20 cellular contexts compared by ENCODE assay signal in genomic region chr12:110936367-110937103, GRCh38. TPM values are rescaled to one million over a fixed set of nuclear protein-coding genes. Genes with fewer than 3 reads are reported as not detected.
DNase-seq lines count a peak whose midpoint lies in the region; ATAC-seq, FAIRE-seq and TF ChIP-seq lines count a peak whose summit lies in the region.
"Had no signal": no experiment of that assay in that cellular context is flagged by ENCODE, and none has a peak within 500 bp of the region (broad histone marks: within the 10 kb centered on the region; RNA-seq: fewer than 3 reads in every experiment).

No MANE protein-coding gene starts in this region.

- H3K27ac Mint-ChIP-seq in WTC11: peak overlapping the region; percentile 99
- no peak overlapping the region for H3K27ac Mint-ChIP-seq in activated CD4-positive, alpha-beta T cell treated with anti-CD3 and anti-CD28 coated beads, Interleukin-2, amount 10 ng/mL, durations not matched to agents 7 days and 5 days
- no peak overlapping the region for H3K27ac Mint-ChIP-seq in activated CD4-positive, alpha-beta memory T cell treated with anti-CD3 and anti-CD28 coated beads for 36 hours
- H3K27ac Mint-ChIP-seq: activated naive CD8-positive, alpha-beta T cell treated with anti-CD3 and anti-CD28 coated beads, Interleukin-2, amount 10 ng/mL, durations not matched to agents 7 days and 5 days had no signal

- peaks cover 0 to 32% (median 5%) of the 10 kb centered on the region in 9 donors for H3K4me1 ChIP-seq in heart right ventricle
- H3K4me1 ChIP-seq in keratinocyte (ENCODE audit: control insufficient read depth, extremely low read depth, insufficient read depth, low read length): peaks cover 17% of the 10 kb centered on the region
- no peaks in the 10 kb centered on the region for H3K4me1 ChIP-seq in GM23248 (ENCODE audit: insufficient read depth)
- H3K4me1 ChIP-seq: HAP-1 had no signal

- no peaks in the 10 kb centered on the region for H4K20me1 ChIP-seq in keratinocyte (ENCODE audit: control insufficient read depth, extremely low read depth, insufficient read depth, low read length)
- no peaks in the 10 kb centered on the region for H4K20me1 ChIP-seq in GM23248 (ENCODE audit: insufficient read depth)

- POLR2A ChIA-PET in WTC11 (lab: Charles Lee): no interaction called here
- POLR2A ChIA-PET in activated CD4-positive, alpha-beta T cell treated with anti-CD3 and anti-CD28 coated beads, Interleukin-2, amount 10 ng/mL, durations not matched to agents 7 days and 5 days (lab: Charles Lee): no interaction called here
- POLR2A ChIA-PET in activated CD4-positive, alpha-beta memory T cell treated with anti-CD3 and anti-CD28 coated beads for 36 hours (lab: Charles Lee): no interaction called here

- no peak overlapping the region for H2AFZ ChIP-seq in keratinocyte (ENCODE audit: control insufficient read depth, low read length)
- H2AFZ ChIP-seq in GM23248: no peak overlapping the region

- peak; percentile 44 for FAIRE-seq in keratinocyte (lab: Jason Lieb, UNC)

- intact Hi-C loops in heart right ventricle (cut with DNase I): loop anchor here in 8 of 10 donors (1.0 to 10.0 kb wide), 6 partner anchors 56 to 376 kb away; no protein-coding TSS in a partner anchor
- intact Hi-C loops in Right ventricle myocardium inferior (cut with DNase I): loop anchor here (2.0 to 5.0 kb wide), 3 partner anchors 42 to 376 kb away; no protein-coding TSS in a partner anchor
- intact Hi-C loops in activated CD4-positive, alpha-beta memory T cell treated with anti-CD3 and anti-CD28 coated beads for 36 hours (cut with micrococcal nuclease): loop anchor here (2.0 to 10.0 kb wide), 3 partner anchors 78 to 378 kb away; no protein-coding TSS in a partner anchor

- H3K9me2 ChIP-seq in GM23248 (ENCODE audit: insufficient read depth): no peaks in the 10 kb centered on the region

- peaks cover 5% of the 10 kb centered on the region; the same call in 1 of the 2 replicates for H3K9me3 Mint-ChIP-seq in WTC11
- no peaks in the 10 kb centered on the region for H3K9me3 Mint-ChIP-seq in activated CD4-positive, alpha-beta T cell treated with anti-CD3 and anti-CD28 coated beads, Interleukin-2, amount 10 ng/mL, durations not matched to agents 7 days and 5 days
- no peaks in the 10 kb centered on the region for H3K9me3 Mint-ChIP-seq in activated CD4-positive, alpha-beta memory T cell treated with anti-CD3 and anti-CD28 coated beads for 36 hours
- H3K9me3 Mint-ChIP-seq: activated naive CD8-positive, alpha-beta T cell treated with anti-CD3 and anti-CD28 coated beads, Interleukin-2, amount 10 ng/mL, durations not matched to agents 7 days and 5 days had no signal

- peaks cover 13% of the 10 kb centered on the region for H3K36me3 Mint-ChIP-seq in WTC11
- no peaks in the 10 kb centered on the region for H3K36me3 Mint-ChIP-seq in activated CD4-positive, alpha-beta T cell treated with anti-CD3 and anti-CD28 coated beads, Interleukin-2, amount 10 ng/mL, durations not matched to agents 7 days and 5 days (ENCODE audit: low read depth)
- H3K36me3 Mint-ChIP-seq in activated CD4-positive, alpha-beta memory T cell treated with anti-CD3 and anti-CD28 coated beads for 36 hours: no peaks in the 10 kb centered on the region
- H3K36me3 Mint-ChIP-seq: activated naive CD8-positive, alpha-beta T cell treated with anti-CD3 and anti-CD28 coated beads, Interleukin-2, amount 10 ng/mL, durations not matched to agents 7 days and 5 days; CD4-positive, CD25-positive, alpha-beta regulatory T cell had no signal

- H3K36me3 ChIP-seq in heart right ventricle (no peaks in the 10 kb centered on the region), keratinocyte (ENCODE audit: control insufficient read depth in 2 of 2, extremely low read depth in 1 of 2, insufficient read depth in 2 of 2, low read length in 2 of 2) (no peaks in the 10 kb centered on the region), GM23248 (ENCODE audit: low read depth) (no peaks in the 10 kb centered on the region)
- H3K36me3 ChIP-seq: HAP-1, SJSA1, transverse colon had no signal

- H3K4me3 ChIP-seq in heart right ventricle: peak overlapping the region in 5 of 10 donors; percentile 0 to 41 (median 21)
- H3K4me3 ChIP-seq in keratinocyte (ENCODE audit: control insufficient read depth in 2 of 3, extremely low read depth in 1 of 3, insufficient read depth in 2 of 3, low read depth in 1 of 3, low read length in 3 of 3): no peak overlapping the region
- no peak overlapping the region for H3K4me3 ChIP-seq in GM23248
- H3K4me3 ChIP-seq: HAP-1, SJSA1, transverse colon had no signal

- DNase-seq in heart right ventricle (no peak), Right ventricle myocardium inferior (ENCODE audit: missing footprints) (no peak), WTC11 (ENCODE audit: low spot score) (peak; percentile 53), keratinocyte (ENCODE audit: low read depth, low spot score) (no peak), GM23248 (no peak)
- no peak for DNase-seq in activated CD4-positive, alpha-beta T cell treated with anti-CD3 and anti-CD28 coated beads, Interleukin-2, amount 10 ng/mL, durations not matched to agents 7 days and 5 days
- DNase-seq in activated CD4-positive, alpha-beta memory T cell treated with anti-CD3 and anti-CD28 coated beads for 36 hours: no peak
- DNase-seq: NCI-H1092, NCI-H2081 treated with DMSO at 0.1 percent for 48 hours, NCI-H510A had no signal

- H3K4me2 ChIP-seq in keratinocyte (ENCODE audit: control insufficient read depth, extremely low read depth, insufficient read depth, low read depth, low read length) (no peak overlapping the region), GM23248 (ENCODE audit: unreplicated experiment) (no peak overlapping the region)

- H3K9me3 ChIP-seq in heart right ventricle: no peaks in the 10 kb centered on the region
- no peaks in the 10 kb centered on the region for H3K9me3 ChIP-seq in keratinocyte (ENCODE audit: control insufficient read depth, low read depth, low read length)
- H3K9me3 ChIP-seq in GM23248 (ENCODE audit: low read depth): no peaks in the 10 kb centered on the region
- H3K9me3 ChIP-seq: HAP-1, SJSA1, transverse colon had no signal

- H3K27me3 ChIP-seq in heart right ventricle: peaks cover 0 to 24% (median 6%) of the 10 kb centered on the region in 7 donors
- H3K27me3 ChIP-seq in keratinocyte (ENCODE audit: control insufficient read depth, extremely low read depth, insufficient read depth, low read length): no peaks in the 10 kb centered on the region
- peaks cover 31% of the 10 kb centered on the region for H3K27me3 ChIP-seq in GM23248 (replicated peaks; ENCODE audit: insufficient read depth)

- CTCF ChIA-PET in WTC11 (lab: Charles Lee): interaction anchor here (0.7 to 3.4 kb wide), 21 partner anchors 10 to 374 kb away, joined by 3 to 21 read pairs (median 4); partner anchors contain the start of gene CCDC63
- CTCF ChIA-PET in activated CD4-positive, alpha-beta T cell treated with anti-CD3 and anti-CD28 coated beads, Interleukin-2, amount 10 ng/mL, durations not matched to agents 7 days and 5 days (lab: Charles Lee): no interaction called here
- CTCF ChIA-PET in activated CD4-positive, alpha-beta memory T cell treated with anti-CD3 and anti-CD28 coated beads for 36 hours (lab: Charles Lee): interaction anchor here (0.9 to 2.7 kb wide), 12 partner anchors 10 to 379 kb away, joined by 3 to 10 read pairs (median 5); no protein-coding TSS in a partner anchor

- peak overlapping the region; percentile 78 for H3K4me3 Mint-ChIP-seq in WTC11
- no peak overlapping the region for H3K4me3 Mint-ChIP-seq in activated CD4-positive, alpha-beta T cell treated with anti-CD3 and anti-CD28 coated beads, Interleukin-2, amount 10 ng/mL, durations not matched to agents 7 days and 5 days
- no peak overlapping the region for H3K4me3 Mint-ChIP-seq in activated CD4-positive, alpha-beta memory T cell treated with anti-CD3 and anti-CD28 coated beads for 36 hours
- H3K4me3 Mint-ChIP-seq: activated naive CD8-positive, alpha-beta T cell treated with anti-CD3 and anti-CD28 coated beads, Interleukin-2, amount 10 ng/mL, durations not matched to agents 7 days and 5 days had no signal

- TF ChIP-seq CTCF in heart right ventricle (IDR thresholded peaks at IDR 0.05) (no peak), WTC11 (IDR thresholded peaks at IDR 0.05) (no peak), keratinocyte (optimal IDR thresholded peaks at IDR 0.05 in 1 of 3, IDR thresholded peaks at IDR 0.05 in 1 of 3, conservative IDR thresholded peaks at IDR 0.05 in 1 of 3; ENCODE audit: extremely low read depth in 1 of 3, insufficient read depth in 2 of 3, low read length in 3 of 3) (no peak)

- in situ Hi-C loops in GM23248 (cut with MboI): loop anchor here (10.0 kb wide), 1 partner anchor 368 kb away; no protein-coding TSS in a partner anchor

- peaks cover 66% of the 10 kb centered on the region for H3K4me1 Mint-ChIP-seq in WTC11
- H3K4me1 Mint-ChIP-seq in activated CD4-positive, alpha-beta T cell treated with anti-CD3 and anti-CD28 coated beads, Interleukin-2, amount 10 ng/mL, durations not matched to agents 7 days and 5 days: peaks cover 6% of the 10 kb centered on the region
- peaks cover 6% of the 10 kb centered on the region for H3K4me1 Mint-ChIP-seq in activated CD4-positive, alpha-beta memory T cell treated with anti-CD3 and anti-CD28 coated beads for 36 hours (ENCODE audit: low read depth)

- ATAC-seq in heart right ventricle: peak in 5 of 8 donors; percentile 4 to 35 (median 16)
- ATAC-seq in Right ventricle myocardium inferior: no peak
- ATAC-seq in WTC11: peak; percentile 17
- no peak for ATAC-seq in GM21576 (IDR thresholded peaks at IDR 0.05; ENCODE audit: unreplicated experiment)

- peaks cover 18% of the 10 kb centered on the region for H3K27me3 Mint-ChIP-seq in WTC11 (ENCODE audit: low read depth)
- peaks cover 11% of the 10 kb centered on the region for H3K27me3 Mint-ChIP-seq in activated CD4-positive, alpha-beta T cell treated with anti-CD3 and anti-CD28 coated beads, Interleukin-2, amount 10 ng/mL, durations not matched to agents 7 days and 5 days
- peaks cover 17% of the 10 kb centered on the region for H3K27me3 Mint-ChIP-seq in activated CD4-positive, alpha-beta memory T cell treated with anti-CD3 and anti-CD28 coated beads for 36 hours

- WGBS in heart right ventricle, 2 donors: 31 to 32% methylated on average over 13 of the region's 13 CpGs
- WGBS in GM23248 (ENCODE audit: low coverage in 1 of 2, low lambda C conversion rate in 2 of 2, missing lambda C conversion rate in 2 of 2), 2 experiments: 11 to 16% methylated on average over 13 of the region's 13 CpGs

- H3K79me2 ChIP-seq in keratinocyte (ENCODE audit: control insufficient read depth, insufficient read depth, low read length): no peaks in the 10 kb centered on the region
- no peaks in the 10 kb centered on the region for H3K79me2 ChIP-seq in GM23248 (ENCODE audit: insufficient read depth)

- no peak overlapping the region for H3K9ac ChIP-seq in keratinocyte (ENCODE audit: control insufficient read depth, extremely low read depth, insufficient read depth, low read length)
- no peak overlapping the region for H3K9ac ChIP-seq in GM23248
- H3K9ac ChIP-seq: KMS-11 had no signal

- no peaks in the 10 kb centered on the region for H3F3A ChIP-seq in GM23248 (ENCODE audit: insufficient read depth)

- H3K27ac ChIP-seq in heart right ventricle: peak overlapping the region in 4 of 10 donors; percentile 20 to 66 (median 46)
- H3K27ac ChIP-seq in keratinocyte (ENCODE audit: control insufficient read depth, insufficient read depth, low read length): no peak overlapping the region
- no peak overlapping the region for H3K27ac ChIP-seq in GM23248
- H3K27ac ChIP-seq: KMS-11, SJSA1, transverse colon had no signal

- no peaks in the 10 kb centered on the region for H3K9me1 ChIP-seq in keratinocyte (ENCODE audit: control insufficient read depth, extremely low read depth, insufficient read depth, low read length)

- dilution Hi-C loops in keratinocyte (cut with MboI; ENCODE audit: extremely low pct_ligation_motif_present, low sequenced_read_pairs): no loop called here

RNA-seq across cellular contexts. Expression of gene MYL2, which starts 16.2 kb away (rescaled TPM):
- over 10,000 TPM; 10,671 to 56,186 (median 34,210) TPM for total RNA-seq in heart right ventricle
- over 10,000 TPM in 1 of 2 donors, 1,000 to 10,000 TPM in 1; 9,270 to 14,204 TPM for polyA plus RNA-seq in heart right ventricle
- total RNA-seq in Right ventricle myocardium inferior: 17,347 TPM
- total RNA-seq in WTC11 (2021): not detected in 3 replicates
- polyA plus RNA-seq in keratinocyte: 0.08 to 0.41 TPM in 2 of 3 replicates, not detected in the other
- not detected for polyA plus RNA-seq in keratinocyte (2011; ENCODE audit: low read depth)
- 0.10 and 0.18 TPM in 2 replicates for polyA plus RNA-seq in keratinocyte (2011; cell fraction: cytosol; rRNA removed)
- not detected in 2 replicates for polyA plus RNA-seq in keratinocyte (2011; cell fraction: nucleus; rRNA removed)
- 0.30 and 0.52 TPM in 2 replicates for polyA plus RNA-seq in keratinocyte (2012; ENCODE audit: low replicate concordance)
- not detected in 3 replicates for polyA minus RNA-seq in keratinocyte
- polyA minus RNA-seq in keratinocyte (2011; cell fraction: cytosol; rRNA and poly(A)+ RNA removed): not detected
- not detected in 2 replicates for polyA minus RNA-seq in keratinocyte (2011; cell fraction: nucleus; rRNA and poly(A)+ RNA removed)
- total RNA-seq in activated CD4-positive, alpha-beta T cell treated with anti-CD3 and anti-CD28 coated beads, Interleukin-2, amount 10 ng/mL, durations not matched to agents 7 days and 5 days: not detected
- total RNA-seq in GM23248 (2014; rRNA removed; shearing (Covaris generic)): not detected in 2 replicates
- not detected in 2 replicates for polyA plus RNA-seq in GM23248 (2016; fragmentation: Nextera tagmentation; extraction: Ambion mirVana)
- not detected for total RNA-seq in activated CD4-positive, alpha-beta memory T cell treated with anti-CD3 and anti-CD28 coated beads for 36 hours
- total RNA-seq: activated CD8-positive, alpha-beta memory T cell treated with anti-CD3 and anti-CD28 coated beads for 36 hours; activated naive CD8-positive, alpha-beta T cell treated with anti-CD3 and anti-CD28 coated beads, Interleukin-2, amount 10 ng/mL, durations not matched to agents 7 days and 5 days; CD4-positive, CD25-positive, alpha-beta regulatory T cell; epithelial cell of proximal tubule; mesenteric fat pad; SJSA1 had no signal
- polyA plus RNA-seq: CD4-positive, CD25-positive, alpha-beta regulatory T cell had no signal

Comparison
In these comparisons a context has a peak if more than half of its experiments do, and no peak if none do; other contexts are left out.
1. ATAC-seq: peak in heart right ventricle (5 of 8) and WTC11 (single experiment); none in Right ventricle myocardium inferior (single experiment) and GM21576 (single experiment).
2. RNA of gene MYL2, which starts 16.2 kb away (total RNA-seq): 10,671 to 56,186 TPM in heart right ventricle and 17,347 TPM in Right ventricle myocardium inferior (single experiment); not detected in WTC11, not detected in activated CD4-positive, alpha-beta T cell treated with anti-CD3 and anti-CD28 coated beads, Interleukin-2, amount 10 ng/mL, durations not matched to agents 7 days and 5 days, not detected in GM23248 and not detected in activated CD4-positive, alpha-beta memory T cell treated with anti-CD3 and anti-CD28 coated beads for 36 hours; every median in the first group is over 1,000 times any median in the second.